Comparison of ENCODE assay signal across 8 cellular contexts in the genomic region with DNA sequence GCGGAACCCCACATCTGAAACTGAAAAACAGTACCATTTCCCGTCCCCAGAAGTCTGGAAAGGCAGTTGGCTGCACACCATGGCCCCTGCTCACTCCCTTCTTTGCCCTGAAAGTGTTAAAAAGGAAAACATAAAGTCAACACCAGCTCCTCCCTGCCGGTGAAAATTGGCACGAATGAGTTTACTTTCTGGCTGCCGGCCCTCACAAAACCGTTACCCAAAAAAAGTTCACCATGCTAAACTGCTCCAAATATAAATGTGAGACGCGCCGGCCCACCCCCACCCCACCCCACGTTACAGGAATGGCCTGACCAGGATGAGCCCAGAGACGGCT. TPM values are rescaled to one million over a fixed set of nuclear protein-coding genes. Genes with fewer than 3 reads are reported as not detected.
DNase-seq lines count a peak whose midpoint lies in the region; ATAC-seq and TF ChIP-seq lines count a peak whose summit lies in the region.

No MANE protein-coding gene starts in this region.

- DNase-seq in DMS 273 (lab: John Stamatoyannopoulos, UW; ENCODE audit: unreplicated experiment): peak; percentile 43
- no peak for DNase-seq in DMS 273 treated with DMSO at 0.1 percent for 48 hours (lab: John Stamatoyannopoulos, UW)
- DNase-seq in coronary artery (ENCODE audit: low spot score): no peak
- no peak for DNase-seq in lower lobe of right lung
- no peak for DNase-seq in thoracic aorta (ENCODE audit: low spot score)
- no peak for DNase-seq in effector CD8-positive, alpha-beta T cell (lab: John Stamatoyannopoulos, UW)

- H3K4me3 ChIP-seq in coronary artery (peak overlapping the region; percentile 92), lower lobe of right lung (peak overlapping the region; percentile 75), thoracic aorta (peak overlapping the region; percentile 86)

- intact Hi-C loops in lower lobe of right lung (cut with DNase I): no loop called here

- TF ChIP-seq CTCF in coronary artery (IDR thresholded peaks at IDR 0.05) (no peak), lower lobe of right lung (IDR thresholded peaks at IDR 0.05) (no peak), thoracic aorta (IDR thresholded peaks at IDR 0.05) (no peak)

- H3K4me1 ChIP-seq in lower lobe of right lung (peaks cover 13% of the 10 kb centered on the region), thoracic aorta (ENCODE audit: control insufficient read depth in 1 of 2, low read depth in 2 of 2) (peaks cover 14 to 35% of the 10 kb centered on the region in 2 donors)

- ATAC-seq in lower lobe of right lung (no peak), thoracic aorta (ENCODE audit: insufficient number of reproducible peaks, low FRiP score, low read depth) (no peak), esophagus mucosa (no peak), GM21447 (IDR thresholded peaks at IDR 0.05; ENCODE audit: unreplicated experiment) (no peak)

- H3K27ac ChIP-seq in coronary artery (peak overlapping the region; percentile 80 to 89), lower lobe of right lung (no peak overlapping the region), thoracic aorta (peak overlapping the region; percentile 63 to 67)

- H3K27me3 ChIP-seq in lower lobe of right lung (ENCODE audit: low read depth) (peaks cover 4% of the 10 kb centered on the region), thoracic aorta (replicated peaks; ENCODE audit: insufficient read depth) (no peaks in the 10 kb centered on the region)

- H3K36me3 ChIP-seq in lower lobe of right lung (no peaks in the 10 kb centered on the region), thoracic aorta (no peaks in the 10 kb centered on the region)

- H3K9me3 ChIP-seq in lower lobe of right lung: no peaks in the 10 kb centered on the region
- no peaks in the 10 kb centered on the region for H3K9me3 ChIP-seq in thoracic aorta

RNA-seq across cellular contexts. Expression of gene DIP2C, which starts 1.2 kb away (rescaled TPM):
- total RNA-seq in lower lobe of right lung (15.1 TPM), thoracic aorta (10 to 100 TPM; 36.8 to 44.0 TPM), esophagus mucosa (3.6 TPM)
